In genomic region chr16:9088848-9089247, GRCh38 we compare ENCODE assay signal across 22 cellular contexts. TPM values are rescaled to one million over a fixed set of nuclear protein-coding genes. Genes with fewer than 3 reads are reported as not detected.
A peak's percentile ranks its signal among the peaks of the same experiment; 100 is the strongest.
DNase-seq lines count a peak whose midpoint lies in the region; ATAC-seq, FAIRE-seq and TF ChIP-seq lines count a peak whose summit lies in the region.
"Had no signal": no experiment of that assay in that cellular context is flagged by ENCODE, and none has a peak within 500 bp of the region (broad histone marks: within the 10 kb centered on the region; RNA-seq: fewer than 3 reads in every experiment).

No MANE protein-coding gene starts in this region.

- H3K4me3 ChIP-seq in HepG2 (replicated peaks in 1 of 3; ENCODE audit: insufficient read depth in 1 of 3, low read depth in 2 of 3, low read length in 3 of 3) = no peak overlapping the region; a peak in 1 of 6 replicates
- no peak overlapping the region for H3K4me3 ChIP-seq in right lobe of liver
- H3K4me3 ChIP-seq in CD4-positive, alpha-beta memory T cell (ENCODE audit: low read length in 2 of 2) = no peak overlapping the region
- H3K4me3 ChIP-seq: PC-9 had no signal

- H3K36me3 Mint-ChIP-seq in IgD-negative memory B cell = peaks cover 8% of the 10 kb centered on the region
- peaks cover 12 to 15% of the 10 kb centered on the region in 2 donors for H3K36me3 Mint-ChIP-seq in CD4-positive, alpha-beta memory T cell

- intact Hi-C loops in HepG2 (cut with micrococcal nuclease; ENCODE audit: unreplicated experiment) (no loop called here), right lobe of liver (cut with DNase I) (no loop called here)
- intact Hi-C loops in CD4-positive, alpha-beta memory T cell (cut with micrococcal nuclease) = no loop called here

- DNase-seq in HepG2 (ENCODE audit: low spot score) (peak; percentile 51), right lobe of liver (no peak), left kidney (ENCODE audit: low read depth, low spot score) (peak; percentile 22), NCI-H748 (lab: John Stamatoyannopoulos, UW; ENCODE audit: unreplicated experiment) (no peak)
- DNase-seq in CD4-positive, alpha-beta memory T cell = no peak
- DNase-seq: Calu3, DMS79 treated with DMSO at 0.1 percent for 48 hours, NCI-H1048, NCI-H1417, NCI-H1694, NCI-H2029 treated with DMSO at 0.1 percent for 48 hours, NCI-H446 treated with DMSO at 0.1 percent for 48 hours, NCI-H526, PC-9, SHP77 had no signal

- no TSS peak for BruUV-seq in HepG2 (replicated peaks; lab: Mats Ljungman, UMichigan)

- H3K4me2 ChIP-seq in HepG2 (ENCODE audit: low read depth, low read length) = peak overlapping the region; percentile 60
- H3K4me2 ChIP-seq: PC-9 had no signal

- H2AFZ ChIP-seq in HepG2 (ENCODE audit: low read length) = peak overlapping the region; percentile 24
- H2AFZ ChIP-seq: PC-9 had no signal

- TF ChIP-seq CTCF in HepG2 (CRISPR knock-in tag; IDR thresholded peaks at IDR 0.05) = no peak
- no peak for TF ChIP-seq CTCF in right lobe of liver (IDR thresholded peaks at IDR 0.05)

- CTCF ChIA-PET in HepG2 (lab: Yijun Ruan, JAX; ENCODE audit: low intra/inter-chr PET ratio, low total read pairs) = no interaction called here
- CTCF ChIA-PET in CD4-positive, alpha-beta memory T cell (lab: Charles Lee; ENCODE audit: partially characterized antibody) = interaction anchor here (1.3 kb wide), 1 partner anchor 79 kb away, joined by 3 read pairs; no protein-coding TSS in a partner anchor

- H3K9me3 ChIP-seq in HepG2 (ENCODE audit: low read length) (no peaks in the 10 kb centered on the region), right lobe of liver (no peaks in the 10 kb centered on the region)
- no peaks in the 10 kb centered on the region for H3K9me3 ChIP-seq in CD4-positive, alpha-beta memory T cell (ENCODE audit: control insufficient read depth in 1 of 2, low read length in 2 of 2)

- H3K9me3 Mint-ChIP-seq in IgD-negative memory B cell = no peaks in the 10 kb centered on the region
- peaks cover 0 to 6% (median 0%) of the 10 kb centered on the region in 8 donors for H3K9me3 Mint-ChIP-seq in CD4-positive, alpha-beta memory T cell

- peak overlapping the region; percentile 16 for H3K27ac ChIP-seq in HepG2 (ENCODE audit: extremely low read length, insufficient read depth, low read length)
- H3K27ac ChIP-seq in right lobe of liver = no peak overlapping the region
- no peak overlapping the region for H3K27ac ChIP-seq in CD4-positive, alpha-beta memory T cell (ENCODE audit: low read depth, low read length)
- H3K27ac ChIP-seq: C4-2B, PC-9 had no signal

- H3K4me3 Mint-ChIP-seq in IgD-negative memory B cell = peak overlapping the region in 2 of 4 donors; percentile 22 to 63
- H3K4me3 Mint-ChIP-seq in CD4-positive, alpha-beta memory T cell = peak overlapping the region in 2 of 8 donors; percentile 6 to 35

- peak overlapping the region in 2 of 3 donors; percentile 39 to 84 for H3K27ac Mint-ChIP-seq in IgD-negative memory B cell
- no peak overlapping the region for H3K27ac Mint-ChIP-seq in CD4-positive, alpha-beta memory T cell

- no peak for TF ChIP-seq EP300 in HepG2 (IDR thresholded peaks at IDR 0.05; ENCODE audit: low read depth in 2 of 2, low read length in 2 of 2)
- no peak for TF ChIP-seq EP300 in HepG2 (CRISPR knock-in tag; IDR thresholded peaks at IDR 0.05; ENCODE audit: borderline replicate concordance)

- H3K36me3 ChIP-seq in HepG2 (replicated peaks in 1 of 2; ENCODE audit: control insufficient read depth in 1 of 2, insufficient read depth in 2 of 2, low read length in 2 of 2) = peaks cover 0 to 6% of the 10 kb centered on the region in 2 experiments; a peak in 1 of 5 replicates
- H3K36me3 ChIP-seq in right lobe of liver = no peaks in the 10 kb centered on the region
- peaks cover 10% of the 10 kb centered on the region for H3K36me3 ChIP-seq in CD4-positive, alpha-beta memory T cell (ENCODE audit: insufficient read depth, low read length)

- POLR2A ChIA-PET in HepG2 (lab: Yijun Ruan, JAX) = interaction anchor here (1.0 to 1.2 kb wide), 2 partner anchors 10 to 225 kb away, joined by 3 to 4 read pairs; no protein-coding TSS in a partner anchor
- POLR2A ChIA-PET in CD4-positive, alpha-beta memory T cell (lab: Charles Lee; ENCODE audit: partially characterized antibody) = interaction anchor here (0.7 to 1.2 kb wide), 2 partner anchors 10 to 15 kb away, joined by 3 read pairs; no protein-coding TSS in a partner anchor

- H3K27me3 ChIP-seq in HepG2 (ENCODE audit: control insufficient read depth in 1 of 2, insufficient read depth in 2 of 2, low read length in 2 of 2) (no peaks in the 10 kb centered on the region; a peak in 1 of 5 replicates), right lobe of liver (no peaks in the 10 kb centered on the region)
- H3K27me3 ChIP-seq in CD4-positive, alpha-beta memory T cell (ENCODE audit: insufficient read depth, low read length) = no peaks in the 10 kb centered on the region

- H4K20me1 ChIP-seq in HepG2 (ENCODE audit: insufficient read depth, low read length) = peaks cover 12% of the 10 kb centered on the region

- in situ Hi-C loops in HepG2 (cut with HindIII; ENCODE audit: extremely low pct_ligation_motif_present, low pct_unique_long_range_greater_than_20kb) = no loop called here

- TF ChIP-seq POLR2A in HepG2 (IDR thresholded peaks at IDR 0.05; ENCODE audit: insufficient read depth in 1 of 2, low read depth in 2 of 2, low read length in 2 of 2) = no peak
- TF ChIP-seq POLR2A in right lobe of liver (IDR thresholded peaks at IDR 0.05) = no peak

- H3K4me1 ChIP-seq in HepG2 (ENCODE audit: insufficient read depth, low read length) (peaks cover 51% of the 10 kb centered on the region), right lobe of liver (peaks cover 0 to 12% (median 3%) of the 10 kb centered on the region in 4 donors)
- peaks cover 19% of the 10 kb centered on the region for H3K4me1 ChIP-seq in CD4-positive, alpha-beta memory T cell (ENCODE audit: insufficient read depth, low read length)

- no peaks in the 10 kb centered on the region for H3K27me3 Mint-ChIP-seq in IgD-negative memory B cell
- no peaks in the 10 kb centered on the region for H3K27me3 Mint-ChIP-seq in CD4-positive, alpha-beta memory T cell

- TF ChIP-seq RAD21 in HepG2 (CRISPR knock-in tag; IDR thresholded peaks at IDR 0.05) = no peak

- H3K4me1 Mint-ChIP-seq in IgD-negative memory B cell = peaks cover 17 to 21% (median 21%) of the 10 kb centered on the region in 3 donors
- H3K4me1 Mint-ChIP-seq in CD4-positive, alpha-beta memory T cell = peaks cover 11 to 29% (median 16%) of the 10 kb centered on the region in 4 donors

- 0 out of 2 replicates have a peak overlapping the region, but pooled peaks have one; percentile 7 for H3K9ac ChIP-seq in HepG2 (ENCODE audit: insufficient read depth, low read depth, low read length)

- ATAC-seq in HepG2 (no peak), right lobe of liver (no peak), HG02973 (IDR thresholded peaks at IDR 0.05; ENCODE audit: unreplicated experiment) (no peak)
- ATAC-seq: HCT116 had no signal

- 34% methylated on average over 10 of the region's 10 CpGs for WGBS in HepG2 (ENCODE audit: low lambda C conversion rate)
- 83% methylated on average over 7 of the region's 10 CpGs for WGBS in right lobe of liver (ENCODE audit: insufficient coverage, low coverage, low lambda C conversion rate, missing lambda C conversion rate)

- peak; percentile 23 for FAIRE-seq in HepG2 (lab: Jason Lieb, UNC)
- FAIRE-seq: GM12892, GM19239, HTR-8/SVneo had no signal

- peaks cover 22% of the 10 kb centered on the region for H3K79me2 ChIP-seq in HepG2 (ENCODE audit: insufficient read depth, low read length)

TF ChIP-seq in HepG2, 621 proteins besides CTCF, POLR2A, EP300 and RAD21 (continues in another document):
- no peak for TF ChIP-seq BRCA1 (CRISPR knock-in tag; IDR thresholded peaks at IDR 0.05)

RNA-seq across cellular contexts. Expression of gene HAPSTR1, which starts 2.6 kb away (rescaled TPM):
- 83.2 and 98.4 TPM in 2 replicates for total RNA-seq in HepG2 (2016; rRNA removed; fragmentation: Illumina TruSeq; extraction: Trizol)
- 7.8 and 8.2 TPM in 2 replicates for total RNA-seq in HepG2 (2016; cell fraction: cytosol; rRNA removed; fragmentation: Illumina TruSeq; extraction: Trizol; ENCODE audit: low read depth)
- 84.4 and 87.6 TPM in 2 replicates for total RNA-seq in HepG2 (2016; cell fraction: insoluble cytoplasmic fraction; rRNA removed; fragmentation: Illumina TruSeq; extraction: Trizol)
- total RNA-seq in HepG2 (2016; cell fraction: membrane; rRNA removed; fragmentation: Illumina TruSeq; extraction: Trizol) = 37.9 and 42.3 TPM in 2 replicates
- total RNA-seq in HepG2 (2016; cell fraction: nucleus; rRNA removed; fragmentation: Illumina TruSeq; extraction: Trizol) = 61.0 and 71.2 TPM in 2 replicates
- 23.6 and 25.2 TPM in 2 replicates for polyA plus RNA-seq in HepG2 (2011; rRNA removed)
- polyA plus RNA-seq in HepG2 (2011; cell fraction: cytosol; rRNA removed) = 10.9 and 17.5 TPM in 2 replicates
- 18.7 and 24.1 TPM in 2 replicates for polyA plus RNA-seq in HepG2 (2011; cell fraction: nucleus; rRNA removed)
- polyA plus RNA-seq in HepG2 (2012) = 23.7 and 25.0 TPM in 2 replicates
- 2.8 and 3.6 TPM in 2 replicates for polyA plus RNA-seq in HepG2 (2016; cell fraction: cytosol; fragmentation: Illumina TruSeq; extraction: Trizol; ENCODE audit: low read depth)
- polyA plus RNA-seq in HepG2 (2016; cell fraction: insoluble cytoplasmic fraction; fragmentation: Illumina TruSeq; extraction: Trizol; ENCODE audit: low read depth) = 37.1 and 37.6 TPM in 2 replicates
- polyA plus RNA-seq in HepG2 (2016; cell fraction: membrane; fragmentation: Illumina TruSeq; extraction: Trizol; ENCODE audit: low read depth) = 13.0 and 13.5 TPM in 2 replicates
- polyA plus RNA-seq in HepG2 (2016; cell fraction: nucleus; fragmentation: Illumina TruSeq; extraction: Trizol; ENCODE audit: insufficient read depth, low read depth) = 44.6 and 47.8 TPM in 2 replicates
- 32.6 and 37.5 TPM in 2 replicates for polyA minus RNA-seq in HepG2 (2011; rRNA and poly(A)+ RNA removed; ENCODE audit: low replicate concordance)
- 34.0 and 41.8 TPM in 2 replicates for polyA minus RNA-seq in HepG2 (2011; cell fraction: cytosol; rRNA and poly(A)+ RNA removed)
- 81.2 and 89.8 TPM in 2 replicates for polyA minus RNA-seq in HepG2 (2011; cell fraction: nucleus; rRNA and poly(A)+ RNA removed)
- 10 to 100 TPM; 23.6 to 34.8 (median 28.3) TPM for total RNA-seq in right lobe of liver
- polyA plus RNA-seq in IgD-negative memory B cell = 20.2 TPM
- 10 to 100 TPM; 89.6 to 90.5 TPM for total RNA-seq in CD4-positive, alpha-beta memory T cell
- 10 to 100 TPM in 1 of 2 donors, 1 to 10 TPM in 1; 7.2 to 21.1 TPM for polyA plus RNA-seq in CD4-positive, alpha-beta memory T cell

Comparison
In these comparisons a context has a peak if more than half of its experiments do, and no peak if none do; other contexts are left out.
1. DNase-seq: peak in HepG2 (single experiment) and left kidney (single experiment); none in right lobe of liver (0 of 3), NCI-H748 (single experiment) and CD4-positive, alpha-beta memory T cell (0 of 5).
2. H3K27ac Mint-ChIP-seq: peak in IgD-negative memory B cell (2 of 3); none in CD4-positive, alpha-beta memory T cell (0 of 7).